13 cellular contexts compared by ENCODE assay signal in genomic region chr5:143888912-143889311, GRCh38.
A peak's percentile ranks its signal among the peaks of the same experiment; 100 is the strongest.
DNase-seq lines count a peak whose midpoint lies in the region; ATAC-seq and TF ChIP-seq lines count a peak whose summit lies in the region.
"Had no signal": no experiment of that assay in that cellular context is flagged by ENCODE, and none has a peak within 500 bp of the region (broad histone marks: within the 10 kb centered on the region; RNA-seq: fewer than 3 reads in every experiment).

No MANE protein-coding gene starts in this region.

- no peak for DNase-seq in HFFc6
- no peak for DNase-seq in mesothelial cell of epicardium (ENCODE audit: low spot score in 2 of 2, unreplicated experiment in 2 of 2)
- no peak for DNase-seq in glutamatergic neuron
- no peak for DNase-seq in stimulated activated naive CD8-positive, alpha-beta T cell treated with anti-CD3 and anti-CD28 coated beads, Interleukin-15, amount 100 ng/mL, for 72 hours
- no peak for DNase-seq in heart left ventricle
- DNase-seq: COR-L47, GF-D8, NCI-H187, PC-9, SJCRH30 had no signal

- H3K36me3 Mint-ChIP-seq in HFFc6 (ENCODE audit: low read depth) (peaks cover 4% of the 10 kb centered on the region; the same call in 1 of the 2 replicates), mesothelial cell of epicardium (no peaks in the 10 kb centered on the region), glutamatergic neuron (ENCODE audit: unreplicated experiment) (no peaks in the 10 kb centered on the region)
- H3K36me3 Mint-ChIP-seq: IgD-negative memory B cell had no signal

- no peaks in the 10 kb centered on the region for H3K9me3 ChIP-seq in skeletal muscle tissue (ENCODE audit: control insufficient read depth in 3 of 3, low read length in 3 of 3)
- H3K9me3 ChIP-seq in heart left ventricle = no peaks in the 10 kb centered on the region
- H3K9me3 ChIP-seq: SJCRH30 had no signal

- peak overlapping the region; percentile 63 for H3K4me3 Mint-ChIP-seq in HFFc6
- H3K4me3 Mint-ChIP-seq in mesothelial cell of epicardium = no peak overlapping the region
- H3K4me3 Mint-ChIP-seq in glutamatergic neuron (ENCODE audit: unreplicated experiment) = no peak overlapping the region
- no peak overlapping the region for H3K4me3 Mint-ChIP-seq in stimulated activated naive CD8-positive, alpha-beta T cell treated with anti-CD3 and anti-CD28 coated beads, Interleukin-15, amount 100 ng/mL, for 72 hours
- H3K4me3 Mint-ChIP-seq: IgD-negative memory B cell had no signal

- no peak for ATAC-seq in stimulated activated naive CD8-positive, alpha-beta T cell treated with anti-CD3 and anti-CD28 coated beads, Interleukin-15, amount 100 ng/mL, for 72 hours
- no peak for ATAC-seq in heart left ventricle

- no peak for TF ChIP-seq CTCF in HFFc6 (IDR thresholded peaks at IDR 0.05)
- no peak for TF ChIP-seq CTCF in mesothelial cell of epicardium (IDR thresholded peaks at IDR 0.05; ENCODE audit: unreplicated experiment)
- TF ChIP-seq CTCF in glutamatergic neuron (IDR thresholded peaks at IDR 0.05; ENCODE audit: partially characterized antibody, unreplicated experiment) = no peak
- TF ChIP-seq CTCF in heart left ventricle (IDR thresholded peaks at IDR 0.05) = no peak

- no peaks in the 10 kb centered on the region for H3K79me2 ChIP-seq in ACC112 (ENCODE audit: control insufficient read depth, insufficient read depth, low read length, unreplicated experiment)

- H3K4me1 ChIP-seq in ACC112 (ENCODE audit: control insufficient read depth, insufficient read depth, low read length, unreplicated experiment) (peaks cover 27% of the 10 kb centered on the region), skeletal muscle tissue (ENCODE audit: control insufficient read depth in 3 of 3, insufficient read depth in 3 of 3, low read length in 3 of 3) (peaks cover 12 to 31% (median 15%) of the 10 kb centered on the region in 3 donors), heart left ventricle (peaks cover 0 to 34% (median 18%) of the 10 kb centered on the region in 12 donors)

- H3K4me3 ChIP-seq in ACC112 (ENCODE audit: low read depth, low read length) = no peak overlapping the region
- H3K4me3 ChIP-seq in skeletal muscle tissue (ENCODE audit: low read length in 3 of 3) = no peak overlapping the region
- H3K4me3 ChIP-seq in heart left ventricle = no peak overlapping the region
- H3K4me3 ChIP-seq: PC-9, SJCRH30 had no signal

- H3K27me3 ChIP-seq in ACC112 (ENCODE audit: insufficient read depth, low read length) (no peaks in the 10 kb centered on the region), skeletal muscle tissue (ENCODE audit: control insufficient read depth in 3 of 3, insufficient read depth in 3 of 3, low read length in 3 of 3) (no peaks in the 10 kb centered on the region), heart left ventricle (no peaks in the 10 kb centered on the region)
- H3K27me3 ChIP-seq: SJCRH30 had no signal

- H3K27ac ChIP-seq in ACC112 (ENCODE audit: low read depth, low read length) (no peak overlapping the region), skeletal muscle tissue (ENCODE audit: low read depth, low read length) (peak overlapping the region; percentile 17), heart left ventricle (peak overlapping the region in 4 of 12 donors; percentile 23 to 64 (median 52))
- H3K27ac ChIP-seq: PC-9, SJCRH30 had no signal

- no peak for TF ChIP-seq POLR2A in heart left ventricle (IDR thresholded peaks at IDR 0.05)

- intact Hi-C loops in heart left ventricle (cut with DNase I) = no loop called here

- no peaks in the 10 kb centered on the region for H3K36me3 ChIP-seq in ACC112 (ENCODE audit: insufficient read depth, low read length)
- no peaks in the 10 kb centered on the region for H3K36me3 ChIP-seq in skeletal muscle tissue (ENCODE audit: control insufficient read depth in 3 of 3, insufficient read depth in 3 of 3, low read length in 3 of 3)
- H3K36me3 ChIP-seq in heart left ventricle = no peaks in the 10 kb centered on the region
- H3K36me3 ChIP-seq: SJCRH30 had no signal

- H3K27ac Mint-ChIP-seq in HFFc6 (peak overlapping the region; percentile 93), mesothelial cell of epicardium (peak overlapping the region; percentile 71), glutamatergic neuron (ENCODE audit: unreplicated experiment) (no peak overlapping the region)
- no peak overlapping the region for H3K27ac Mint-ChIP-seq in stimulated activated naive CD8-positive, alpha-beta T cell treated with anti-CD3 and anti-CD28 coated beads, Interleukin-15, amount 100 ng/mL, for 72 hours
- H3K27ac Mint-ChIP-seq: IgD-negative memory B cell had no signal

- WGBS in heart left ventricle, 4 donors = 83 to 93% (median 89%) methylated on average over 3 of the region's 3 CpGs

- peaks cover 52% of the 10 kb centered on the region for H3K4me1 Mint-ChIP-seq in HFFc6 (ENCODE audit: low read depth)
- H3K4me1 Mint-ChIP-seq in mesothelial cell of epicardium = peaks cover 50% of the 10 kb centered on the region
- H3K4me1 Mint-ChIP-seq in glutamatergic neuron (ENCODE audit: low read depth, unreplicated experiment) = peaks cover 20% of the 10 kb centered on the region
- H3K4me1 Mint-ChIP-seq in stimulated activated naive CD8-positive, alpha-beta T cell treated with anti-CD3 and anti-CD28 coated beads, Interleukin-15, amount 100 ng/mL, for 72 hours = no peaks in the 10 kb centered on the region
- H3K4me1 Mint-ChIP-seq: IgD-negative memory B cell had no signal

- H3K27me3 Mint-ChIP-seq in HFFc6 (ENCODE audit: insufficient read depth) (no peaks in the 10 kb centered on the region; the same call in 1 of the 2 replicates), mesothelial cell of epicardium (ENCODE audit: low read depth) (no peaks in the 10 kb centered on the region), glutamatergic neuron (ENCODE audit: unreplicated experiment) (peaks cover 2% of the 10 kb centered on the region)
- no peaks in the 10 kb centered on the region for H3K27me3 Mint-ChIP-seq in stimulated activated naive CD8-positive, alpha-beta T cell treated with anti-CD3 and anti-CD28 coated beads, Interleukin-15, amount 100 ng/mL, for 72 hours

- no peak overlapping the region for H3K9ac ChIP-seq in skeletal muscle tissue (ENCODE audit: low read depth in 1 of 3, low read length in 3 of 3)

- H2AFZ ChIP-seq in ACC112 (ENCODE audit: low read length, unreplicated experiment) = peak overlapping the region; percentile 81
- H2AFZ ChIP-seq: PC-9 had no signal

- H3K9me3 Mint-ChIP-seq in HFFc6 (no peaks in the 10 kb centered on the region), mesothelial cell of epicardium (no peaks in the 10 kb centered on the region), glutamatergic neuron (ENCODE audit: unreplicated experiment) (no peaks in the 10 kb centered on the region)
- H3K9me3 Mint-ChIP-seq in stimulated activated naive CD8-positive, alpha-beta T cell treated with anti-CD3 and anti-CD28 coated beads, Interleukin-15, amount 100 ng/mL, for 72 hours = no peaks in the 10 kb centered on the region

Comparison
In these comparisons a context has a peak if more than half of its experiments do, and no peak if none do; other contexts are left out.
1. H3K27ac Mint-ChIP-seq: peak in HFFc6 (single experiment) and mesothelial cell of epicardium (single experiment); none in glutamatergic neuron (single experiment) and stimulated activated naive CD8-positive, alpha-beta T cell treated with anti-CD3 and anti-CD28 coated beads, Interleukin-15, amount 100 ng/mL, for 72 hours (0 of 2).